26 cellular contexts compared by ENCODE assay signal in the genomic region with DNA sequence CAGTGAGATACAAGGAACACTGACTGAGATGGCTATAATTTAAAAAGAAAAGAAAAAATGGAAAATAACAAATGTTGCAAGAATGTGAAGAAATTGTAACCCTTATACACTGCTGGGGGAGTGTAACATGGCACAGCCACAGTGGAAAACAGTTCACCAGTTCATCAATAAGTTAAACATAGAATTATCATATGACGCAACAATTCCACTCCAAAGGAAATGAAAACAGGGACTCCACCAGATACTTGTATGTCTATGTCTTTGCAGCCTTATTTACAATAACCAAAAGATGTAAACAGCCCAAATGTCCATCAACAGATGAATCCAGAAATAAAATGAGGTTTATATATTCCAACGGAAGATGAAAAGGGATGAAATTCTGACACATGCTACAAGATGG. TPM values are rescaled to one million over a fixed set of nuclear protein-coding genes. Genes with fewer than 3 reads are reported as not detected.
DNase-seq lines count a peak whose midpoint lies in the region; ATAC-seq, FAIRE-seq and TF ChIP-seq lines count a peak whose summit lies in the region.
"Had no signal": no experiment of that assay in that cellular context is flagged by ENCODE, and none has a peak within 500 bp of the region (broad histone marks: within the 10 kb centered on the region; RNA-seq: fewer than 3 reads in every experiment).

No MANE protein-coding gene starts in this region.

- intact Hi-C loops in HepG2 (cut with micrococcal nuclease; ENCODE audit: unreplicated experiment): no loop called here
- intact Hi-C loops in right lobe of liver (cut with DNase I): no loop called here
- intact Hi-C loops in K562 (cut with micrococcal nuclease): no loop called here

- CTCF ChIA-PET in HepG2 (lab: Yijun Ruan, JAX; ENCODE audit: low intra/inter-chr PET ratio, low total read pairs) (no interaction called here), K562 (lab: Yijun Ruan, JAX; ENCODE audit: low intra/inter-chr PET ratio) (no interaction called here)

- peaks cover 0 to 18% of the 10 kb centered on the region in 2 experiments; a peak in 2 of 5 replicates for H3K27me3 ChIP-seq in HepG2 (ENCODE audit: control insufficient read depth in 1 of 2, insufficient read depth in 2 of 2, low read length in 2 of 2)
- no peaks in the 10 kb centered on the region for H3K27me3 ChIP-seq in right lobe of liver
- H3K27me3 ChIP-seq in K562 (ENCODE audit: control insufficient read depth in 2 of 2, insufficient read depth in 2 of 2, low read length in 2 of 2): peaks cover 10 to 13% of the 10 kb centered on the region in 2 experiments; a peak in 4 of 5 replicates
- H3K27me3 ChIP-seq: BE2C, BLaER1 had no signal

- WGBS in HepG2 (ENCODE audit: low lambda C conversion rate): 93% methylated on average over 2 of the region's 2 CpGs
- 65% methylated on average over 2 of the region's 2 CpGs for WGBS in right lobe of liver (ENCODE audit: insufficient coverage, low coverage, low lambda C conversion rate, missing lambda C conversion rate)
- WGBS in K562 (ENCODE audit: insufficient coverage, low coverage, missing lambda C conversion rate): 15% methylated on average over 2 of the region's 2 CpGs

- peaks cover 12% of the 10 kb centered on the region for H3K9me3 Mint-ChIP-seq in nephron progenitor cell

- H3K4me1 Mint-ChIP-seq in nephron progenitor cell: peaks cover 6% of the 10 kb centered on the region
- H3K4me1 Mint-ChIP-seq: CD14-positive monocyte; CD4-positive, CD25-positive, alpha-beta regulatory T cell; CD8-positive, alpha-beta memory T cell had no signal

- DNase-seq in HepG2 (ENCODE audit: low spot score): no peak
- no peak for DNase-seq in right lobe of liver
- DNase-seq in K562 (ENCODE audit: extremely low read depth in 1 of 4, low spot score in 3 of 4): no peak
- no peak for DNase-seq in nephron progenitor cell
- DNase-seq: 8988T; ACHN; BE2C; C1 segment of cervical spinal cord; CD4-positive, alpha-beta memory T cell; CD4-positive, CD25-positive, alpha-beta regulatory T cell; CD8-positive, alpha-beta memory T cell; COR-L47; DMS 273 treated with DMSO at 0.1 percent for 48 hours; DMS153; DMS53; DMS79; DND-41; EL; GDM1 had no signal

- POLR2A ChIA-PET in HepG2 (lab: Yijun Ruan, JAX) (no interaction called here), K562 (lab: Yijun Ruan, JAX) (no interaction called here)

- H3K27me3 Mint-ChIP-seq in nephron progenitor cell (ENCODE audit: low read depth, poor library complexity): peaks cover 28% of the 10 kb centered on the region

- H3K79me2 ChIP-seq in HepG2 (ENCODE audit: insufficient read depth, low read length): no peaks in the 10 kb centered on the region
- no peaks in the 10 kb centered on the region for H3K79me2 ChIP-seq in K562 (ENCODE audit: control insufficient read depth, insufficient read depth, low read length)

- H3K9me1 ChIP-seq in K562 (ENCODE audit: control insufficient read depth, insufficient read depth, low read length): no peaks in the 10 kb centered on the region

- H3K27ac ChIP-seq in HepG2 (ENCODE audit: extremely low read length, insufficient read depth, low read length) (no peak overlapping the region), right lobe of liver (no peak overlapping the region), K562 (ENCODE audit: extremely low read depth, low read depth, low read length) (no peak overlapping the region)
- H3K27ac ChIP-seq: BLaER1 had no signal

- no peak overlapping the region for H2AFZ ChIP-seq in HepG2 (ENCODE audit: low read length)
- H2AFZ ChIP-seq in K562 (ENCODE audit: low read depth, low read length): no peak overlapping the region

- no peak overlapping the region for H3K4me3 Mint-ChIP-seq in nephron progenitor cell
- H3K4me3 Mint-ChIP-seq: CD14-positive monocyte; CD4-positive, alpha-beta memory T cell; CD4-positive, CD25-positive, alpha-beta regulatory T cell; CD8-positive, alpha-beta memory T cell had no signal

- H4K20me1 ChIP-seq in HepG2 (ENCODE audit: insufficient read depth, low read length) (no peaks in the 10 kb centered on the region), K562 (replicated peaks; ENCODE audit: control insufficient read depth, insufficient read depth, low read length) (no peaks in the 10 kb centered on the region)
- H4K20me1 ChIP-seq: BLaER1 had no signal

- in situ Hi-C loops in HepG2 (cut with HindIII; ENCODE audit: extremely low pct_ligation_motif_present, low pct_unique_long_range_greater_than_20kb) (no loop called here), K562 (cut with MboI) (no loop called here)

- BruUV-seq in HepG2 (replicated peaks; lab: Mats Ljungman, UMichigan) (no TSS peak), K562 (replicated peaks; lab: Mats Ljungman, UMichigan) (no TSS peak)

- TF ChIP-seq CTCF in HepG2 (CRISPR knock-in tag; IDR thresholded peaks at IDR 0.05): no peak
- TF ChIP-seq CTCF in right lobe of liver (IDR thresholded peaks at IDR 0.05): no peak
- TF ChIP-seq CTCF in K562 (IDR thresholded peaks at IDR 0.05 in 2 of 3, conservative IDR thresholded peaks at IDR 0.05 in 1 of 3; ENCODE audit: insufficient read depth in 2 of 3, low read depth in 1 of 3, low read length in 3 of 3): no peak
- TF ChIP-seq CTCF in nephron progenitor cell (IDR thresholded peaks at IDR 0.05): no peak

- no peaks in the 10 kb centered on the region for H3K36me3 ChIP-seq in HepG2 (replicated peaks in 1 of 2; ENCODE audit: control insufficient read depth in 1 of 2, insufficient read depth in 2 of 2, low read length in 2 of 2)
- H3K36me3 ChIP-seq in right lobe of liver: no peaks in the 10 kb centered on the region
- H3K36me3 ChIP-seq in K562 (ENCODE audit: control insufficient read depth, insufficient read depth, low read length): no peaks in the 10 kb centered on the region
- H3K36me3 ChIP-seq: BE2C, BLaER1 had no signal

- FAIRE-seq in HepG2 (lab: Jason Lieb, UNC): no peak
- no peak for FAIRE-seq in K562 (lab: Jason Lieb, UNC)
- FAIRE-seq: A204.1, GM12878, GM12892, GM18507 had no signal

- H3K4me2 ChIP-seq in HepG2 (ENCODE audit: low read depth, low read length) (no peak overlapping the region), K562 (ENCODE audit: insufficient read depth, low read length) (no peak overlapping the region)
- H3K4me2 ChIP-seq: BLaER1 had no signal

- TF ChIP-seq EP300 in HepG2 (IDR thresholded peaks at IDR 0.05; ENCODE audit: low read depth in 2 of 2, low read length in 2 of 2) (no peak), HepG2 (CRISPR knock-in tag; IDR thresholded peaks at IDR 0.05; ENCODE audit: borderline replicate concordance) (no peak), K562 (IDR thresholded peaks at IDR 0.05; ENCODE audit: low read length) (no peak)

- no peak for TF ChIP-seq RAD21 in HepG2 (CRISPR knock-in tag; IDR thresholded peaks at IDR 0.05)
- TF ChIP-seq RAD21 in K562 (CRISPR knock-in tag; conservative IDR thresholded peaks at IDR 0.05 in 1 of 2, IDR thresholded peaks at IDR 0.05 in 1 of 2): no peak

- no peak overlapping the region for H3K27ac Mint-ChIP-seq in nephron progenitor cell
- H3K27ac Mint-ChIP-seq: CD14-positive monocyte; CD4-positive, alpha-beta memory T cell; CD4-positive, CD25-positive, alpha-beta regulatory T cell; CD8-positive, alpha-beta memory T cell had no signal

- ATAC-seq in HepG2: no peak
- ATAC-seq in right lobe of liver: no peak
- no peak for ATAC-seq in K562
- ATAC-seq in HG02759 (IDR thresholded peaks at IDR 0.05; ENCODE audit: unreplicated experiment): no peak
- ATAC-seq: GM12878 had no signal

- H3K9ac ChIP-seq in HepG2 (ENCODE audit: insufficient read depth, low read depth, low read length): no peak overlapping the region
- no peak overlapping the region for H3K9ac ChIP-seq in K562 (ENCODE audit: insufficient read depth in 1 of 2, low read depth in 2 of 2, low read length in 2 of 2)
- H3K9ac ChIP-seq: BLaER1 had no signal

- no peaks in the 10 kb centered on the region for H3K9me3 ChIP-seq in HepG2 (ENCODE audit: low read length)
- no peaks in the 10 kb centered on the region for H3K9me3 ChIP-seq in right lobe of liver
- H3K9me3 ChIP-seq in K562 (replicated peaks; ENCODE audit: control insufficient read depth, insufficient read depth, low read depth, low read length): no peaks in the 10 kb centered on the region
- H3K9me3 ChIP-seq: BE2C had no signal

- H3K4me1 ChIP-seq in HepG2 (ENCODE audit: insufficient read depth, low read length) (no peaks in the 10 kb centered on the region), right lobe of liver (no peaks in the 10 kb centered on the region), K562 (replicated peaks in 1 of 2; ENCODE audit: control insufficient read depth in 2 of 2, insufficient read depth in 2 of 2, low read length in 2 of 2) (no peaks in the 10 kb centered on the region)
- H3K4me1 ChIP-seq: BE2C, BLaER1 had no signal

- H3K36me3 Mint-ChIP-seq in nephron progenitor cell (ENCODE audit: low read depth): no peaks in the 10 kb centered on the region
- H3K36me3 Mint-ChIP-seq: CD14-positive monocyte; CD4-positive, CD25-positive, alpha-beta regulatory T cell had no signal

- TF ChIP-seq POLR2A in HepG2 (IDR thresholded peaks at IDR 0.05; ENCODE audit: insufficient read depth in 1 of 2, low read depth in 2 of 2, low read length in 2 of 2): no peak
- TF ChIP-seq POLR2A in right lobe of liver (IDR thresholded peaks at IDR 0.05): no peak
- no peak for TF ChIP-seq POLR2A in K562 (conservative IDR thresholded peaks at IDR 0.05)

- no peak overlapping the region for H3K4me3 ChIP-seq in HepG2 (replicated peaks in 1 of 3; ENCODE audit: insufficient read depth in 1 of 3, low read depth in 2 of 3, low read length in 3 of 3)
- H3K4me3 ChIP-seq in right lobe of liver: no peak overlapping the region
- H3K4me3 ChIP-seq in K562: no peak overlapping the region
- H3K4me3 ChIP-seq: BLaER1, GM12878 had no signal

RNA-seq across cellular contexts. Expression of gene DDX18, which starts 30.8 kb away (rescaled TPM):
- total RNA-seq in HepG2 (2016; rRNA removed; fragmentation: Illumina TruSeq; extraction: Trizol) (134 and 234 TPM in 2 replicates), right lobe of liver (10 to 100 TPM; 20.5 to 35.1 (median 24.6) TPM), K562 (2014; rRNA removed) (67.9 and 74.7 TPM in 2 replicates), K562 (2014; rRNA removed; fragmentation: Illumina TruSeq; extraction: Trizol) (129 and 154 TPM in 2 replicates), K562 (2015; rRNA removed; fragmentation: Illumina TruSeq; extraction: Trizol) (116 TPM in 2 replicates), K562 (2021) (113 and 120 TPM in 2 replicates)
- total RNA-seq in HepG2 (2016; cell fraction: cytosol; rRNA removed; fragmentation: Illumina TruSeq; extraction: Trizol; ENCODE audit: low read depth): 11.7 and 13.5 TPM in 2 replicates
- total RNA-seq in HepG2 (2016; cell fraction: insoluble cytoplasmic fraction; rRNA removed; fragmentation: Illumina TruSeq; extraction: Trizol): 138 and 223 TPM in 2 replicates
- total RNA-seq in HepG2 (2016; cell fraction: membrane; rRNA removed; fragmentation: Illumina TruSeq; extraction: Trizol): 35.5 and 42.7 TPM in 2 replicates
- total RNA-seq in HepG2 (2016; cell fraction: nucleus; rRNA removed; fragmentation: Illumina TruSeq; extraction: Trizol): 130 and 136 TPM in 2 replicates
- polyA plus RNA-seq in HepG2 (2011; rRNA removed) (52.2 and 64.0 TPM in 2 replicates), K562 (2011; rRNA removed) (118 and 156 TPM in 2 replicates), K562 (2014; fragmentation: Illumina TruSeq; extraction: Trizol) (125 and 156 TPM in 2 replicates), K562 (2014; fragmentation: Nextera tagmentation; extraction: Ambion mirVana) (100 to 1,000 TPM in 1 of 2 experiments, 10 to 100 TPM in 1; 90.5 to 124 TPM), K562 (2014; rRNA removed) (91.8 and 100 TPM in 2 replicates)
- 22.5 and 26.1 TPM in 2 replicates for polyA plus RNA-seq in HepG2 (2011; cell fraction: cytosol; rRNA removed)
- 57.8 and 60.7 TPM in 2 replicates for polyA plus RNA-seq in HepG2 (2011; cell fraction: nucleus; rRNA removed)
- 52.6 and 75.1 TPM in 2 replicates for polyA plus RNA-seq in HepG2 (2012)
- polyA plus RNA-seq in HepG2 (2016; cell fraction: cytosol; fragmentation: Illumina TruSeq; extraction: Trizol; ENCODE audit: low read depth): 4.1 and 5.3 TPM in 2 replicates
- polyA plus RNA-seq in HepG2 (2016; cell fraction: insoluble cytoplasmic fraction; fragmentation: Illumina TruSeq; extraction: Trizol; ENCODE audit: low read depth): 136 and 138 TPM in 2 replicates
- 12.3 and 16.0 TPM in 2 replicates for polyA plus RNA-seq in HepG2 (2016; cell fraction: membrane; fragmentation: Illumina TruSeq; extraction: Trizol; ENCODE audit: low read depth)
- polyA plus RNA-seq in HepG2 (2016; cell fraction: nucleus; fragmentation: Illumina TruSeq; extraction: Trizol; ENCODE audit: insufficient read depth, low read depth): 69.1 and 76.1 TPM in 2 replicates
- polyA minus RNA-seq in HepG2 (2011; rRNA and poly(A)+ RNA removed; ENCODE audit: low replicate concordance): 46.4 and 57.7 TPM in 2 replicates
- polyA minus RNA-seq in HepG2 (2011; cell fraction: cytosol; rRNA and poly(A)+ RNA removed): 39.2 and 41.4 TPM in 2 replicates
- 182 and 201 TPM in 2 replicates for polyA minus RNA-seq in HepG2 (2011; cell fraction: nucleus; rRNA and poly(A)+ RNA removed)
- total RNA-seq in K562 (2011; cell fraction: chromatin; rRNA removed; ENCODE audit: low replicate concordance): 96.0 and 219 TPM in 2 replicates
- 41.4 and 42.1 TPM in 2 replicates for total RNA-seq in K562 (2011; cell fraction: nucleolus; rRNA removed)
- total RNA-seq in K562 (2011; cell fraction: nucleoplasm; rRNA removed): 115 and 161 TPM in 2 replicates
- polyA plus RNA-seq in K562 (2011; cell fraction: cytosol; rRNA removed): 50.8 and 54.7 TPM in 2 replicates
- 94.0 and 110 TPM in 2 replicates for polyA plus RNA-seq in K562 (2011; cell fraction: nucleus; rRNA removed)
- polyA plus RNA-seq in K562 (2012): 48.5 and 68.8 TPM in 2 replicates
- polyA minus RNA-seq in K562 (2011; rRNA and poly(A)+ RNA removed): 126 and 127 TPM in 2 replicates
- 32.6 and 42.7 TPM in 2 replicates for polyA minus RNA-seq in K562 (2011; cell fraction: cytosol; rRNA and poly(A)+ RNA removed)
- polyA minus RNA-seq in K562 (2011; cell fraction: nucleus; rRNA and poly(A)+ RNA removed): 67.5 and 135 TPM in 2 replicates

Comparison
In these comparisons a context has a peak if more than half of its experiments do, and no peak if none do; other contexts are left out.
1. Of the 241 proteins assayed by ChIP-seq in both HepG2 and K562: peak only in HepG2: none; only in K562: CEBPG; in both: CEBPB; in neither: 239.